Comparison of ENCODE assay signal across 9 cellular contexts in the genomic region with DNA sequence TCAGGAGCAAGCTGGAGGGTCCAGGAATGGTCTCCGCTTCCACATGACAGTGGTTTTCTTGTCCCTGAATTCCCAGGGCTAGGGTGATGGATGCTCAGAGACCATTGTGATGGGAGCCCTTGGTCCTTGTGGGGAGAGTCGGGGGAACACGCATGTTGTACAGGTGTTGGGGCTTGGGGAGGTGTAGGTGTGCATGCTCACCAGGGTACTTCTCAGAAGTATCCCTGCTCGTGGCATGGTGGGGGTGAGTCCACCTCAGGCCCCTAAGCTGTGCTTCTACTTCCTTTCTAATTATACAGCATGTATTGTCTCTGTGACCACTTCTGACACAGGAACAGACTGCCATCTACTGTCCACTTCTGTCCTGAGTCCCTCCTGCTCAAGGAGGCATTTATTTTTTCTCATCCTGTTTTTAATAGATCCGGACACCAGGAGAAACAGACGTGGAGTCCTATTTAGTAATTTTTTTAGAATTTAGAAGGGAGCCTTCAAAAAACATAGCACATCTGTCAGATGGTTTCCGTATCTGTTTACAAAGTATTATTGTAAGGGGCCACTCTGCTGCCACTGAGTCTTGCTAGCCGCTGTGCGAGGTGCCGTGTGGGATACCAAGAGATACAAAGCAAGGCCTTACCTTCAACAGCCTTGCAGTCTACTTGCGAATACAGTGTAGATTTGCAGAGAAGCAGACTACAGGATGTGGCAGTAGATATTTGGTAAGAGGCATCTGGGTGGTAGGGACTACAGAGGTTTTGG. TPM values are rescaled to one million over a fixed set of nuclear protein-coding genes. Genes with fewer than 3 reads are reported as not detected.
DNase-seq lines count a peak whose midpoint lies in the region; ATAC-seq, FAIRE-seq and TF ChIP-seq lines count a peak whose summit lies in the region.
"Had no signal": no experiment of that assay in that cellular context is flagged by ENCODE, and none has a peak within 500 bp of the region (broad histone marks: within the 10 kb centered on the region; RNA-seq: fewer than 3 reads in every experiment).

No MANE protein-coding gene starts in this region.

- H2BK20ac ChIP-seq in H1 (ENCODE audit: low read length): no peak overlapping the region

- no peak overlapping the region for H2AK5ac ChIP-seq in H1 (ENCODE audit: low read depth, low read length)

- H4K5ac ChIP-seq in H1 (ENCODE audit: insufficient read length, low read depth, low read length): no peak overlapping the region

- CTCF ChIA-PET in H1 (lab: Charles Lee; ENCODE audit: partially characterized antibody): interaction anchor here (0.6 to 8.4 kb wide), 30 partner anchors 9 to 421 kb away, joined by 3 to 108 read pairs (median 4); a partner anchor contains a TSS

- DNase-seq in NCI-H2107 treated with DMSO at 0.1 percent for 48 hours (lab: John Stamatoyannopoulos, UW; ENCODE audit: unreplicated experiment) (peak; percentile 60), NCI-H2107 (lab: John Stamatoyannopoulos, UW) (no peak), NCI-H69 (lab: John Stamatoyannopoulos, UW) (peak; percentile 81), H1 (ENCODE audit: low read depth in 1 of 2, low spot score in 2 of 2) (no peak), nephron progenitor cell (no peak), OCI-M2 (lab: John Stamatoyannopoulos, UW; ENCODE audit: unreplicated experiment) (no peak), SKM-1 (lab: John Stamatoyannopoulos, UW; ENCODE audit: unreplicated experiment) (no peak)

- H3K79me2 ChIP-seq in H1 (ENCODE audit: control insufficient read depth in 1 of 2, insufficient read depth in 2 of 2, low read length in 2 of 2): no peaks in the 10 kb centered on the region; a peak in 1 of 4 replicates

- peaks cover 10% of the 10 kb centered on the region for H3K36me3 Mint-ChIP-seq in nephron progenitor cell (ENCODE audit: low read depth)
- H3K36me3 Mint-ChIP-seq: CD4-positive, CD25-positive, alpha-beta regulatory T cell had no signal

- H3K9me3 Mint-ChIP-seq in nephron progenitor cell: peaks cover 10% of the 10 kb centered on the region

- no peak overlapping the region for H3K4me3 Mint-ChIP-seq in nephron progenitor cell
- H3K4me3 Mint-ChIP-seq: CD4-positive, CD25-positive, alpha-beta regulatory T cell had no signal

- H3K4me1 ChIP-seq in H1 (replicated peaks in 1 of 4; ENCODE audit: control insufficient read depth in 3 of 4, insufficient read depth in 4 of 4, low read length in 3 of 4): peaks cover 2 to 8% (median 3%) of the 10 kb centered on the region in 4 experiments; a peak in 4 of 7 replicates

- peaks cover 0 to 2% of the 10 kb centered on the region in 2 experiments for H4K20me1 ChIP-seq in H1 (replicated peaks in 1 of 2; ENCODE audit: control insufficient read depth in 1 of 2, insufficient read depth in 2 of 2, low read length in 2 of 2)

- H3K9ac ChIP-seq in H1 (replicated peaks in 1 of 4; ENCODE audit: extremely low read depth in 1 of 4, low read depth in 3 of 4, low read length in 3 of 4): no peak overlapping the region

- H2BK15ac ChIP-seq in H1 (ENCODE audit: low read length): no peak overlapping the region

- no peak for TF ChIP-seq POLR2A in H1 (IDR thresholded peaks at IDR 0.05; ENCODE audit: control extremely low read depth in 1 of 2, low read depth in 2 of 2, low read length in 2 of 2)

- no peak for ATAC-seq in GM19452 (IDR thresholded peaks at IDR 0.05; ENCODE audit: unreplicated experiment)

- H3K4me2 ChIP-seq in H1 (ENCODE audit: insufficient read depth in 1 of 2, low read depth in 2 of 2, low read length in 2 of 2): no peak overlapping the region

- H3K27me3 ChIP-seq in H1 (replicated peaks in 1 of 4; ENCODE audit: control insufficient read depth in 3 of 4, extremely low read depth in 1 of 4, insufficient read depth in 3 of 4, low read length in 3 of 4): no peaks in the 10 kb centered on the region; a peak in 1 of 7 replicates

- peak; percentile 80 to 87 for TF ChIP-seq RAD21 in H1 (IDR thresholded peaks at IDR 0.05 in 1 of 2, conservative IDR thresholded peaks at IDR 0.05 in 1 of 2; ENCODE audit: low read depth in 2 of 2, low read length in 2 of 2)

- H4K8ac ChIP-seq in H1 (ENCODE audit: extremely low read depth, insufficient read depth, low read length): no peak overlapping the region

- H3K4ac ChIP-seq in H1 (replicated peaks; ENCODE audit: insufficient read length, low read depth, low read length): no peak overlapping the region

- H3K9me3 ChIP-seq in H1 (ENCODE audit: insufficient read depth in 2 of 2, low read depth in 1 of 2, low read length in 1 of 2): no peaks in the 10 kb centered on the region; a peak in 1 of 4 replicates

- no peak overlapping the region for H2AFZ ChIP-seq in H1 (ENCODE audit: low read length)

- H4K91ac ChIP-seq in H1 (replicated peaks; ENCODE audit: insufficient read length, low read length): no peak overlapping the region

- no peaks in the 10 kb centered on the region; a peak in 1 of 8 replicates for H3K36me3 ChIP-seq in H1 (ENCODE audit: control insufficient read depth in 2 of 4, insufficient read depth in 4 of 4, low read length in 3 of 4)

- no peak for TF ChIP-seq EP300 in H1 (IDR thresholded peaks at IDR 0.05; ENCODE audit: borderline replicate concordance in 1 of 2, low read depth in 2 of 2, low read length in 2 of 2)

- no peak overlapping the region for H3K27ac ChIP-seq in H1 (ENCODE audit: low read depth, low read length)

- no peak overlapping the region for H2BK120ac ChIP-seq in H1 (replicated peaks; ENCODE audit: low read depth, low read length)

- no peak overlapping the region; the same call in 1 of the 2 replicates for H2BK12ac ChIP-seq in H1 (ENCODE audit: low read depth, low read length)

- H3K27ac Mint-ChIP-seq in nephron progenitor cell: no peak overlapping the region
- H3K27ac Mint-ChIP-seq: CD4-positive, CD25-positive, alpha-beta regulatory T cell had no signal

- H3K4me3 ChIP-seq in H1 (ENCODE audit: extremely low read depth in 1 of 4, insufficient read depth in 2 of 4, low read depth in 3 of 4, low read length in 4 of 4): no peak overlapping the region

- no peaks in the 10 kb centered on the region for H3K79me1 ChIP-seq in H1 (ENCODE audit: low read depth, low read length)

- POLR2A ChIA-PET in H1 (lab: Charles Lee; ENCODE audit: partially characterized antibody): interaction anchor here (1.7 kb wide), 1 partner anchor 13 kb away, joined by 5 read pairs; no protein-coding TSS in a partner anchor

- no peak overlapping the region for H3K56ac ChIP-seq in H1 (replicated peaks; ENCODE audit: insufficient read length, low read depth, low read length)

- H3K23me2 ChIP-seq in H1 (ENCODE audit: low read depth, low read length): no peaks in the 10 kb centered on the region

- WGBS in H1 (ENCODE audit: extremely low coverage in 1 of 2, insufficient coverage in 1 of 2, insufficient read length in 1 of 2, insufficient replicate concordance in 2 of 2, low coverage in 1 of 2, low lambda C conversion rate in 2 of 2, missing lambda C conversion rate in 1 of 2), 2 experiments: 68% methylated on average over 11 of the region's 11 CpGs; no CpG with 5 or more reads in 1 of the 2 experiments

- H2BK5ac ChIP-seq in H1 (ENCODE audit: low read depth, low read length): no peak overlapping the region

- H3K14ac ChIP-seq in H1 (ENCODE audit: insufficient read length): no peak overlapping the region

- H3K27me3 Mint-ChIP-seq in nephron progenitor cell (ENCODE audit: low read depth, poor library complexity): peaks cover 47% of the 10 kb centered on the region

- peak; percentile 7 to 73 (median 61) for TF ChIP-seq CTCF in H1 (IDR thresholded peaks at IDR 0.05; ENCODE audit: control extremely low read depth in 1 of 3, insufficient read depth in 1 of 3, low read depth in 1 of 3, low read length in 3 of 3)
- TF ChIP-seq CTCF in nephron progenitor cell (IDR thresholded peaks at IDR 0.05): peak; percentile 58

- peaks cover 19% of the 10 kb centered on the region for H3K4me1 Mint-ChIP-seq in nephron progenitor cell
- H3K4me1 Mint-ChIP-seq: CD4-positive, CD25-positive, alpha-beta regulatory T cell had no signal

- H3K18ac ChIP-seq in H1 (ENCODE audit: extremely low read depth, low read length): no peak overlapping the region

- H3K23ac ChIP-seq in H1 (ENCODE audit: insufficient read length): no peak overlapping the region

- peak; percentile 24 for FAIRE-seq in H1 (lab: Jason Lieb, UNC)

TF ChIP-seq in H1, 55 proteins besides CTCF, POLR2A, EP300 and RAD21:
- TF ChIP-seq FOSL1 (IDR thresholded peaks at IDR 0.05; ENCODE audit: insufficient read depth, low read depth, low read length) (no peak), TEAD4 (IDR thresholded peaks at IDR 0.05; ENCODE audit: low read depth, low read length) (no peak), ZNF274 (IDR thresholded peaks at IDR 0.05; ENCODE audit: borderline replicate concordance, extremely low read depth, low read length) (no peak), SIX5 (IDR thresholded peaks at IDR 0.05; ENCODE audit: low read depth, low read length) (no peak), KDM4A (IDR thresholded peaks at IDR 0.05; ENCODE audit: low read depth, low read length, severe bottlenecking) (no peak), PHF8 (conservative IDR thresholded peaks at IDR 0.05; ENCODE audit: low read depth, low read length) (no peak), SP2 (IDR thresholded peaks at IDR 0.05; ENCODE audit: low read length) (no peak), TAF1 (IDR thresholded peaks at IDR 0.05; ENCODE audit: low read depth, low read length) (no peak), BCL11A (IDR thresholded peaks at IDR 0.05; ENCODE audit: low read depth in 2 of 2, low read length in 2 of 2) (no peak), JUND (IDR thresholded peaks at IDR 0.05; ENCODE audit: low read length) (no peak), NANOG (IDR thresholded peaks at IDR 0.05; ENCODE audit: insufficient read depth, low read depth, low read length, poor library complexity, severe bottlenecking) (no peak), HDAC2 (IDR thresholded peaks at IDR 0.05; ENCODE audit: borderline replicate concordance in 1 of 2, low read depth in 2 of 2, low read length in 2 of 2) (no peak), TBP (IDR thresholded peaks at IDR 0.05; ENCODE audit: low read depth, low read length) (no peak)

RNA-seq across cellular contexts. Expression of a gene that starts 10.5 kb away (rescaled TPM):
- 1.2 and 2.3 TPM in 2 replicates for total RNA-seq in H1 (2021; fragmentation: NEBNext Ultra II Directional; extraction: Animal tissue kit (Norgen Biotek cat#: 25700))
- polyA plus RNA-seq in H1 (2011; rRNA removed): 1.4 and 1.5 TPM in 2 replicates
- polyA plus RNA-seq in H1 (2011; cell fraction: cytosol; rRNA removed): 2.2 TPM
- 3.0 TPM for polyA plus RNA-seq in H1 (2011; cell fraction: nucleus; rRNA removed)
- 1.5 to 2.0 TPM (median 1.6 TPM) in 4 replicates for polyA plus RNA-seq in H1 (2012, experiment 1 of 2)
- polyA plus RNA-seq in H1 (2012, experiment 2 of 2): 0.94 TPM
- polyA plus RNA-seq in H1 (2013, experiment 1 of 2): 0.45 TPM
- polyA plus RNA-seq in H1 (2013, experiment 2 of 2): 0.53 TPM
- polyA minus RNA-seq in H1 (2011; rRNA and poly(A)+ RNA removed): 2.2 and 2.3 TPM in 2 replicates
- polyA minus RNA-seq in H1 (2011; cell fraction: cytosol; rRNA and poly(A)+ RNA removed): 1.5 TPM
- polyA minus RNA-seq in H1 (2011; cell fraction: nucleus; rRNA and poly(A)+ RNA removed): 4.7 TPM
- total RNA-seq: CD4-positive, CD25-positive, alpha-beta regulatory T cell had no signal
- polyA plus RNA-seq: CD4-positive, CD25-positive, alpha-beta regulatory T cell had no signal

Comparison
In these comparisons a context has a peak if more than half of its experiments do, and no peak if none do; other contexts are left out.
1. DNase-seq: peak in NCI-H2107 treated with DMSO at 0.1 percent for 48 hours (single experiment) and NCI-H69 (single experiment); none in NCI-H2107 (single experiment), H1 (0 of 2), nephron progenitor cell (single experiment), OCI-M2 (single experiment) and SKM-1 (single experiment).